ENCODE assay signal across 14 cellular contexts in the genomic region with DNA sequence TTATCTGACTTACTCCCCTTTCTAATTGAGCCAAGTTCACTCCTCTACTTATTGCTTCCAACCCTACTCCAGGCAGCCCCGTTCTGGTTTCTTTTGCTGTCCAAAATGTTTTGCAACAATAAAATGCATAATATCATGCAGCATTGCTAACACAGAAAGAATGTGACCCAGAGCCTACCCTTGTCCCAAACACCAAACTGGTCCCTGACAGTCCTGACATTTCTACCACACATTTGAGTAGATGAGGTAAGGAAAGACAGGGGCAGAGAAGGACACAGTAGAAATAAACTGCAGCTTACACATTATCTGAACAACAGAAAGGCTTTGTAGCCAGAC. TPM values are rescaled to one million over a fixed set of nuclear protein-coding genes. Genes with fewer than 3 reads are reported as not detected.
DNase-seq lines count a peak whose midpoint lies in the region; ATAC-seq and FAIRE-seq lines count a peak whose summit lies in the region.
"Had no signal": no experiment of that assay in that cellular context is flagged by ENCODE, and none has a peak within 500 bp of the region (broad histone marks: within the 10 kb centered on the region; RNA-seq: fewer than 3 reads in every experiment).

No MANE protein-coding gene starts in this region.

- peaks cover 23% of the 10 kb centered on the region for H3K4me1 ChIP-seq in GM23248 (ENCODE audit: insufficient read depth)
- H3K4me1 ChIP-seq in naive thymus-derived CD4-positive, alpha-beta T cell (ENCODE audit: control insufficient read depth in 2 of 2, insufficient read depth in 2 of 2, low read length in 2 of 2), result no peaks in the 10 kb centered on the region

- in situ Hi-C loops in GM23248 (cut with MboI), result no loop called here

- H3K4me3 ChIP-seq in GM23248, result no peak overlapping the region
- H3K4me3 ChIP-seq in naive thymus-derived CD4-positive, alpha-beta T cell (ENCODE audit: low read length), result no peak overlapping the region

- peak overlapping the region; percentile 45 for H3K4me2 ChIP-seq in GM23248 (ENCODE audit: unreplicated experiment)

- H3K27me3 ChIP-seq in GM23248 (replicated peaks; ENCODE audit: insufficient read depth), result no peaks in the 10 kb centered on the region
- H3K27me3 ChIP-seq in naive thymus-derived CD4-positive, alpha-beta T cell (ENCODE audit: control insufficient read depth in 2 of 2, insufficient read depth in 2 of 2, low read length in 2 of 2), result no peaks in the 10 kb centered on the region
- H3K27me3 ChIP-seq: SJCRH30 had no signal

- 0 to 5% methylated on average over 1 of the region's 1 CpG for WGBS in GM23248 (ENCODE audit: low coverage in 1 of 2, low lambda C conversion rate in 2 of 2, missing lambda C conversion rate in 2 of 2), 2 experiments

- no peak overlapping the region for H3K4me3 Mint-ChIP-seq in naive thymus-derived CD4-positive, alpha-beta T cell
- H3K4me3 Mint-ChIP-seq: stimulated activated naive CD8-positive, alpha-beta T cell treated with anti-CD3 and anti-CD28 coated beads, Interleukin-15, Interleukin-2, amounts not matched to agents 100 ng/mL and 50 ng/mL, for 24 hours had no signal

- peaks cover 0 to 18% (median 6%) of the 10 kb centered on the region in 5 donors for H3K27me3 Mint-ChIP-seq in naive thymus-derived CD4-positive, alpha-beta T cell
- H3K27me3 Mint-ChIP-seq: stimulated activated naive CD8-positive, alpha-beta T cell treated with anti-CD3 and anti-CD28 coated beads, Interleukin-15, Interleukin-2, amounts not matched to agents 100 ng/mL and 50 ng/mL, for 24 hours had no signal

- H3F3A ChIP-seq in GM23248 (ENCODE audit: insufficient read depth), result peaks cover 9% of the 10 kb centered on the region

- no peaks in the 10 kb centered on the region for H4K20me1 ChIP-seq in GM23248 (ENCODE audit: insufficient read depth)

- no peak overlapping the region for H3K9ac ChIP-seq in GM23248

- H3K36me3 Mint-ChIP-seq in naive thymus-derived CD4-positive, alpha-beta T cell, result no peaks in the 10 kb centered on the region
- H3K36me3 Mint-ChIP-seq: activated naive CD4-positive, alpha-beta T cell treated with anti-CD3 and anti-CD28 coated beads, Interleukin-2, amount 50 U/mL, for 72 hours had no signal

- no peak overlapping the region for H3K27ac Mint-ChIP-seq in naive thymus-derived CD4-positive, alpha-beta T cell
- H3K27ac Mint-ChIP-seq: activated naive CD4-positive, alpha-beta T cell treated with anti-CD3 and anti-CD28 coated beads, Interleukin-2, amount 50 U/mL, for 72 hours; stimulated activated naive CD8-positive, alpha-beta T cell treated with anti-CD3 and anti-CD28 coated beads, Interleukin-15, Interleukin-2, amounts not matched to agents 100 ng/mL and 50 ng/mL, for 24 hours had no signal

- DNase-seq in GM23248, result peak; percentile 62
- peak; percentile 65 for DNase-seq in astrocyte of the hippocampus (ENCODE audit: low read depth, low spot score)
- no peak for DNase-seq in left ventricle myocardium superior
- no peak for DNase-seq in substantia nigra (lab: John Stamatoyannopoulos, UW)
- DNase-seq in SKM-1 treated with dmso at 0.1 percent for 144 hours (lab: John Stamatoyannopoulos, UW; ENCODE audit: unreplicated experiment), result no peak
- DNase-seq in naive thymus-derived CD4-positive, alpha-beta T cell, result no peak
- DNase-seq in HTR-8/SVneo (ENCODE audit: insufficient read length, low spot score), result no peak
- DNase-seq: COR-L47, NCI-H1436, NCI-H524 treated with DMSO at 0.1 percent for 48 hours, SJCRH30 had no signal

- CTCF ChIA-PET in naive thymus-derived CD4-positive, alpha-beta T cell (lab: Charles Lee), result no interaction called here

- peaks cover 0 to 14% (median 5%) of the 10 kb centered on the region in 11 donors for H3K9me3 Mint-ChIP-seq in naive thymus-derived CD4-positive, alpha-beta T cell

- no peak for FAIRE-seq in HTR-8/SVneo (lab: Jason Lieb, UNC)

- H3K9me2 ChIP-seq in GM23248 (ENCODE audit: insufficient read depth), result no peaks in the 10 kb centered on the region

- POLR2A ChIA-PET in naive thymus-derived CD4-positive, alpha-beta T cell (lab: Charles Lee), result no interaction called here

- no peaks in the 10 kb centered on the region for H3K4me1 Mint-ChIP-seq in naive thymus-derived CD4-positive, alpha-beta T cell

- no peaks in the 10 kb centered on the region for H3K79me2 ChIP-seq in GM23248 (ENCODE audit: insufficient read depth)

- H3K27ac ChIP-seq in GM23248, result peak overlapping the region; percentile 29; the same call in 1 of the 2 replicates
- H3K27ac ChIP-seq in substantia nigra (ENCODE audit: low read depth, low read length, poor library complexity, severe bottlenecking), result peak overlapping the region; percentile 92
- no peak overlapping the region for H3K27ac ChIP-seq in naive thymus-derived CD4-positive, alpha-beta T cell (ENCODE audit: low read depth, low read length)

- peak; percentile 64 for ATAC-seq in left ventricle myocardium superior
- ATAC-seq in GM21447 (IDR thresholded peaks at IDR 0.05; ENCODE audit: unreplicated experiment), result no peak
- ATAC-seq in naive thymus-derived CD4-positive, alpha-beta T cell, result no peak
- ATAC-seq: activated naive CD4-positive, alpha-beta T cell treated with anti-CD3 and anti-CD28 coated beads, Interleukin-2, amount 50 U/mL, for 72 hours had no signal

- H3K36me3 ChIP-seq in GM23248 (ENCODE audit: low read depth), result no peaks in the 10 kb centered on the region
- no peaks in the 10 kb centered on the region for H3K36me3 ChIP-seq in naive thymus-derived CD4-positive, alpha-beta T cell (ENCODE audit: control insufficient read depth in 2 of 3, insufficient read depth in 3 of 3, low read length in 3 of 3)
- H3K36me3 ChIP-seq: SJCRH30 had no signal

- H3K9me3 ChIP-seq in GM23248 (ENCODE audit: low read depth), result no peaks in the 10 kb centered on the region
- no peaks in the 10 kb centered on the region for H3K9me3 ChIP-seq in naive thymus-derived CD4-positive, alpha-beta T cell (ENCODE audit: control insufficient read depth in 2 of 3, low read length in 3 of 3)
- H3K9me3 ChIP-seq: SJCRH30 had no signal

- intact Hi-C loops in left ventricle myocardium superior (cut with micrococcal nuclease), result no loop called here
- intact Hi-C loops in naive thymus-derived CD4-positive, alpha-beta T cell (cut with micrococcal nuclease), result no loop called here

- no peak overlapping the region for H2AFZ ChIP-seq in GM23248

RNA-seq across cellular contexts. Expression of gene SOX9, which starts 31.5 kb away (rescaled TPM):
- 13.8 and 16.6 TPM in 2 replicates for total RNA-seq in GM23248 (2014; rRNA removed; shearing (Covaris generic))
- polyA plus RNA-seq in GM23248 (2016; fragmentation: Nextera tagmentation; extraction: Ambion mirVana), result 18.5 and 20.8 TPM in 2 replicates
- 7.3 TPM for total RNA-seq in left ventricle myocardium superior
- total RNA-seq in naive thymus-derived CD4-positive, alpha-beta T cell, result not detected
- not detected for polyA plus RNA-seq in naive thymus-derived CD4-positive, alpha-beta T cell
- total RNA-seq: activated naive CD4-positive, alpha-beta T cell treated with anti-CD3 and anti-CD28 coated beads, Interleukin-2, amount 50 U/mL, for 72 hours had no signal

Comparison
In these comparisons a context has a peak if more than half of its experiments do, and no peak if none do; other contexts are left out.
1. DNase-seq: peak in GM23248 (single experiment) and astrocyte of the hippocampus (single experiment); none in left ventricle myocardium superior (single experiment), substantia nigra (0 of 49), SKM-1 treated with dmso at 0.1 percent for 144 hours (single experiment), naive thymus-derived CD4-positive, alpha-beta T cell (0 of 9) and HTR-8/SVneo (single experiment).